ENCODE assay signal across 8 cellular contexts in genomic region chr7:10939911-10940747, GRCh38. TPM values are rescaled to one million over a fixed set of nuclear protein-coding genes. Genes with fewer than 3 reads are reported as not detected.
DNase-seq lines count a peak whose midpoint lies in the region; ATAC-seq and TF ChIP-seq lines count a peak whose summit lies in the region.

No MANE protein-coding gene starts in this region.

- no peak overlapping the region for H3K27ac Mint-ChIP-seq in chondrocyte (ENCODE audit: unreplicated experiment)

- ATAC-seq in HG03354 (IDR thresholded peaks at IDR 0.05; ENCODE audit: poor library complexity, severe bottlenecking, unreplicated experiment), result peak; percentile 91

- DNase-seq in Ammon's horn (ENCODE audit: low spot score) (peak; percentile 94), NCI-H446 (lab: John Stamatoyannopoulos, UW) (peak; percentile 97), chondrocyte (ENCODE audit: low spot score) (peak; percentile 93), kidney glomerular epithelial cell (lab: John Stamatoyannopoulos, UW) (peak; percentile 98)
- DNase-seq in activated CD4-positive, CD25-positive, alpha-beta regulatory T cell treated with anti-CD3 and anti-CD28 coated beads, Interleukin-2, amount 50 U/mL, for 72 hours, result peak; percentile 88
- peak; percentile 82 to 84 for DNase-seq in stimulated activated CD4-positive, alpha-beta T cell treated with anti-CD3 and anti-CD28 coated beads, Interleukin-15, amount 100 ng/mL, for 48 hours (ENCODE audit: low read depth in 2 of 2)

- no peak overlapping the region for H3K4me3 Mint-ChIP-seq in chondrocyte (ENCODE audit: unreplicated experiment)

- no peaks in the 10 kb centered on the region for H3K27me3 Mint-ChIP-seq in chondrocyte (ENCODE audit: low read depth)

- TF ChIP-seq CTCF in chondrocyte (IDR thresholded peaks at IDR 0.05), result no peak

- H3K4me1 Mint-ChIP-seq in chondrocyte (ENCODE audit: low read depth), result peaks cover 30% of the 10 kb centered on the region

- H3K9me3 Mint-ChIP-seq in chondrocyte (ENCODE audit: low read depth), result no peaks in the 10 kb centered on the region

- TF ChIP-seq POLR2A in GM19099 (IDR thresholded peaks at IDR 0.05; ENCODE audit: extremely low read depth, insufficient read length, low read depth), result peak; percentile 90

- H3K36me3 Mint-ChIP-seq in chondrocyte (ENCODE audit: low read depth), result peaks cover 9% of the 10 kb centered on the region

RNA-seq across cellular contexts. Expression of gene PHF14, which starts 33.5 kb away (rescaled TPM):
- 23.1 to 40.3 TPM (median 23.8 TPM) in 3 replicates for total RNA-seq in chondrocyte

Comparison
In these comparisons a context has a peak if more than half of its experiments do, and no peak if none do; other contexts are left out.
1. Peak in every context shown above with its lines: DNase-seq and ATAC-seq.